ENCODE assay signal across 2 cellular contexts in the genomic region with DNA sequence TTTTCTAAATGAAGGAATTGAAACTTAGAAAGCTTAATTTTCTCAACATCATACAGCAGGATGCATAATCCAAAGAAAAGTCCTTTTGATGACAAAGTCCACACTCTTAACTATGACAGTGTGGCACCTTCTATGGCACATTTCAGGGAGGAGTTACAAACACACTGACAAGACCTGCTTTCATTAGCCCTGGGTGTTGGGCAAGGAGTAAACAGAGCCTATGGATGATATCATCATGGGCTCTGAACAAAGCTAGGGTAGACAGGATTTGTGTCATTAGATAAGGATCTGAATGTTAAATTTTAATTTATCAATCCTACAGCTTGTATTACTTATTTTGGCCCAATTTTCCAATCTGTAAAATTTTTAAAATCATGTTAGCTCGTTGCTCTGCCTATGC.
TF ChIP-seq lines count a peak whose summit lies in the region.

No MANE protein-coding gene starts in this region.

TF ChIP-seq in GM23338, 12 proteins besides CTCF, POLR2A, EP300 and RAD21 (continued from another document):
- TF ChIP-seq, protein P1, sequence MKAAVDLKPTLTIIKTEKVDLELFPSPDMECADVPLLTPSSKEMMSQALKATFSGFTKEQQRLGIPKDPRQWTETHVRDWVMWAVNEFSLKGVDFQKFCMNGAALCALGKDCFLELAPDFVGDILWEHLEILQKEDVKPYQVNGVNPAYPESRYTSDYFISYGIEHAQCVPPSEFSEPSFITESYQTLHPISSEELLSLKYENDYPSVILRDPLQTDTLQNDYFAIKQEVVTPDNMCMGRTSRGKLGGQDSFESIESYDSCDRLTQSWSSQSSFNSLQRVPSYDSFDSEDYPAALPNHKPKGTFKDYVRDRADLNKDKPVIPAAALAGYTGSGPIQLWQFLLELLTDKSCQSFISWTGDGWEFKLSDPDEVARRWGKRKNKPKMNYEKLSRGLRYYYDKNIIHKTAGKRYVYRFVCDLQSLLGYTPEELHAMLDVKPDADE (IDR thresholded peaks at IDR 0.05), result no peak
- TF ChIP-seq ZNF331 (CRISPR knock-in tag; IDR thresholded peaks at IDR 0.05; ENCODE audit: low read depth), result no peak
- TF ChIP-seq, protein P2, sequence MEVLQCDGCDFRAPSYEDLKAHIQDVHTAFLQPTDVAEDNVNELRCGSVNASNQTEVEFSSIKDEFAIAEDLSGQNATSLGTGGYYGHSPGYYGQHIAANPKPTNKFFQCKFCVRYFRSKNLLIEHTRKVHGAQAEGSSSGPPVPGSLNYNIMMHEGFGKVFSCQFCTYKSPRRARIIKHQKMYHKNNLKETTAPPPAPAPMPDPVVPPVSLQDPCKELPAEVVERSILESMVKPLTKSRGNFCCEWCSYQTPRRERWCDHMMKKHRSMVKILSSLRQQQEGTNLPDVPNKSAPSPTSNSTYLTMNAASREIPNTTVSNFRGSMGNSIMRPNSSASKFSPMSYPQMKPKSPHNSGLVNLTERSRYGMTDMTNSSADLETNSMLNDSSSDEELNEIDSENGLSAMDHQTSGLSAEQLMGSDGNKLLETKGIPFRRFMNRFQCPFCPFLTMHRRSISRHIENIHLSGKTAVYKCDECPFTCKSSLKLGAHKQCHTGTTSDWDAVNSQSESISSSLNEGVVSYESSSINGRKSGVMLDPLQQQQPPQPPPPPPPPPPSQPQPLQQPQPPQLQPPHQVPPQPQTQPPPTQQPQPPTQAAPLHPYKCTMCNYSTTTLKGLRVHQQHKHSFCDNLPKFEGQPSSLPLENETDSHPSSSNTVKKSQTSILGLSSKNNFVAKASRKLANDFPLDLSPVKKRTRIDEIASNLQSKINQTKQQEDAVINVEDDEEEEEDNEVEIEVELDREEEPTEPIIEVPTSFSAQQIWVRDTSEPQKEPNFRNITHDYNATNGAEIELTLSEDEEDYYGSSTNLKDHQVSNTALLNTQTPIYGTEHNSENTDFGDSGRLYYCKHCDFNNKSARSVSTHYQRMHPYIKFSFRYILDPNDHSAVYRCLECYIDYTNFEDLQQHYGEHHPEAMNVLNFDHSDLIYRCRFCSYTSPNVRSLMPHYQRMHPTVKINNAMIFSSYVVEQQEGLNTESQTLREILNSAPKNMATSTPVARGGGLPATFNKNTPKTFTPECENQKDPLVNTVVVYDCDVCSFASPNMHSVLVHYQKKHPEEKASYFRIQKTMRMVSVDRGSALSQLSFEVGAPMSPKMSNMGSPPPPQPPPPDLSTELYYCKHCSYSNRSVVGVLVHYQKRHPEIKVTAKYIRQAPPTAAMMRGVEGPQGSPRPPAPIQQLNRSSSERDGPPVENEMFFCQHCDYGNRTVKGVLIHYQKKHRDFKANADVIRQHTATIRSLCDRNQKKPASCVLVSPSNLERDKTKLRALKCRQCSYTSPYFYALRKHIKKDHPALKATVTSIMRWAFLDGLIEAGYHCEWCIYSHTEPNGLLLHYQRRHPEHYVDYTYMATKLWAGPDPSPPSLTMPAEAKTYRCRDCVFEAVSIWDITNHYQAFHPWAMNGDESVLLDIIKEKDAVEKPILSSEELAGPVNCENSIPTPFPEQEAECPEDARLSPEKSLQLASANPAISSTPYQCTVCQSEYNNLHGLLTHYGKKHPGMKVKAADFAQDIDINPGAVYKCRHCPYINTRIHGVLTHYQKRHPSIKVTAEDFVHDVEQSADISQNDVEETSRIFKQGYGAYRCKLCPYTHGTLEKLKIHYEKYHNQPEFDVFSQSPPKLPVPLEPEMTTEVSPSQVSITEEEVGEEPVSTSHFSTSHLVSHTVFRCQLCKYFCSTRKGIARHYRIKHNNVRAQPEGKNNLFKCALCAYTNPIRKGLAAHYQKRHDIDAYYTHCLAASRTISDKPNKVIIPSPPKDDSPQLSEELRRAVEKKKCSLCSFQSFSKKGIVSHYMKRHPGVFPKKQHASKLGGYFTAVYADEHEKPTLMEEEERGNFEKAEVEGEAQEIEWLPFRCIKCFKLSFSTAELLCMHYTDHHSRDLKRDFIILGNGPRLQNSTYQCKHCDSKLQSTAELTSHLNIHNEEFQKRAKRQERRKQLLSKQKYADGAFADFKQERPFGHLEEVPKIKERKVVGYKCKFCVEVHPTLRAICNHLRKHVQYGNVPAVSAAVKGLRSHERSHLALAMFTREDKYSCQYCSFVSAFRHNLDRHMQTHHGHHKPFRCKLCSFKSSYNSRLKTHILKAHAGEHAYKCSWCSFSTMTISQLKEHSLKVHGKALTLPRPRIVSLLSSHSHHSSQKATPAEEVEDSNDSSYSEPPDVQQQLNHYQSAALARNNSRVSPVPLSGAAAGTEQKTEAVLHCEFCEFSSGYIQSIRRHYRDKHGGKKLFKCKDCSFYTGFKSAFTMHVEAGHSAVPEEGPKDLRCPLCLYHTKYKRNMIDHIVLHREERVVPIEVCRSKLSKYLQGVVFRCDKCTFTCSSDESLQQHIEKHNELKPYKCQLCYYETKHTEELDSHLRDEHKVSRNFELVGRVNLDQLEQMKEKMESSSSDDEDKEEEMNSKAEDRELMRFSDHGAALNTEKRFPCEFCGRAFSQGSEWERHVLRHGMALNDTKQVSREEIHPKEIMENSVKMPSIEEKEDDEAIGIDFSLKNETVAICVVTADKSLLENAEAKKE (CRISPR knock-in tag; IDR thresholded peaks at IDR 0.05), result no peak

TF ChIP-seq in endothelial cell of umbilical vein, 7 proteins besides CTCF, POLR2A, EP300 and RAD21 (continued from another document):
- peak; percentile 88 for TF ChIP-seq GATA2 (IDR thresholded peaks at IDR 0.05; ENCODE audit: insufficient read depth, insufficient read length, low read depth, low read length)
TF ChIP-seq in endothelial cell of umbilical vein: peak in this region for 1.
